ENCODE assay signal across 28 cellular contexts in the genomic region with DNA sequence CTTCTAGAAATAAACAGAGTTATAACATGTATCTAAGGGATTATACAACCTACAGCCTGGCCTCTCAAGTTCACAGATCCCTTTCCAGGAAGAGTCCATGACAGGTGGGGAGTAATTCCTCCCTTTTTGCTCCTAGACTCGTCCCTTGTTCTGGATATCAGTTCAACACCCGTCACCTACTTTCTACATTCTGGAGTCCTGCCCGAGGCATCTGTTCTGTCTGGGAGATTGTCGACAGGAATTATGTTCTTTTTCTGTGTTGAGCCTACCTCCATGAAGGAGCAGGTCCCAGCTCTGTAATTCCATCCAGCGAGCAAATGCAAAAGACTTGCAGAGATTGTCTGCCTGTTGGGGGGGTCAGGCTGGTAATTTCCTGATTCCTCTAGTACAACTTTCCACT.
"Had no signal": no experiment of that assay in that cellular context is flagged by ENCODE, and none has a peak within 500 bp of the region (broad histone marks: within the 10 kb centered on the region; RNA-seq: fewer than 3 reads in every experiment).

No MANE protein-coding gene starts in this region.

- DNase-seq: activated CD4-positive, alpha-beta memory T cell treated with anti-CD3 and anti-CD28 coated beads, Interleukin-2, amount 10 ng/mL, durations not matched to agents 7 days and 5 days; activated CD4-positive, alpha-beta T cell treated with anti-CD3 and anti-CD28 coated beads for 1 hour; activated CD4-positive, alpha-beta T cell treated with anti-CD3 and anti-CD28 coated beads for 36 hours; activated CD4-positive, alpha-beta T cell treated with anti-CD3 and anti-CD28 coated beads for 48 hours; activated CD4-positive, alpha-beta T cell treated with anti-CD3 and anti-CD28 coated beads, Interleukin-2, amount 10 ng/mL, durations not matched to agents 7 days and 5 days; activated CD4-positive, alpha-beta T cell treated with anti-CD3 and anti-CD28 coated beads, Interleukin-2, amount 50 U/mL, for 48 hours; activated CD4-positive, CD25-positive, alpha-beta regulatory T cell; activated CD8-positive, alpha-beta memory T cell treated with anti-CD3 and anti-CD28 coated beads for 24 hours; activated CD8-positive, alpha-beta memory T cell treated with anti-CD3 and anti-CD28 coated beads, Interleukin-2, amount 10 ng/mL, durations not matched to agents 7 days and 5 days; activated CD8-positive, alpha-beta memory T cell treated with anti-CD3 and anti-CD28 coated beads, Interleukin-2, amount 50 U/mL, for 48 hours; activated CD8-positive, alpha-beta T cell treated with anti-CD3 and anti-CD28 coated beads, Interleukin-2, amount 10 ng/mL, durations not matched to agents 7 days and 5 days; activated effector memory CD4-positive, alpha-beta T cell treated with anti-CD3 and anti-CD28 coated beads, Interleukin-2, amount 50 U/mL, for 16 hours; activated gamma-delta T cell treated with Interleukin-2 at 50 U/mL for 16 hours; activated naive CD4-positive, alpha-beta T cell; activated naive CD4-positive, alpha-beta T cell treated with anti-CD3 and anti-CD28 coated beads for 36 hours; activated naive CD4-positive, alpha-beta T cell treated with anti-CD3 and anti-CD28 coated beads, Interleukin-2, amount 50 U/mL, for 16 hours; activated naive CD8-positive, alpha-beta T cell treated with anti-CD3 and anti-CD28 coated beads for 36 hours; activated T-cell treated with anti-CD3 and anti-CD28 coated beads, Interleukin-2, amount 50 U/mL, for 4 hours; activated T-cell treated with anti-CD3 and anti-CD28 coated beads, Interleukin-2, amount 50 U/mL, for 72 hours; adrenal gland; amniotic stem cell; aorta; body of pancreas; brain microvascular endothelial cell; central memory CD4-positive, alpha-beta T cell; T-helper 1 cell; T-helper 2 cell; T-helper 9 cell had no signal
